ENCODE assay signal across 23 cellular contexts in the genomic region with DNA sequence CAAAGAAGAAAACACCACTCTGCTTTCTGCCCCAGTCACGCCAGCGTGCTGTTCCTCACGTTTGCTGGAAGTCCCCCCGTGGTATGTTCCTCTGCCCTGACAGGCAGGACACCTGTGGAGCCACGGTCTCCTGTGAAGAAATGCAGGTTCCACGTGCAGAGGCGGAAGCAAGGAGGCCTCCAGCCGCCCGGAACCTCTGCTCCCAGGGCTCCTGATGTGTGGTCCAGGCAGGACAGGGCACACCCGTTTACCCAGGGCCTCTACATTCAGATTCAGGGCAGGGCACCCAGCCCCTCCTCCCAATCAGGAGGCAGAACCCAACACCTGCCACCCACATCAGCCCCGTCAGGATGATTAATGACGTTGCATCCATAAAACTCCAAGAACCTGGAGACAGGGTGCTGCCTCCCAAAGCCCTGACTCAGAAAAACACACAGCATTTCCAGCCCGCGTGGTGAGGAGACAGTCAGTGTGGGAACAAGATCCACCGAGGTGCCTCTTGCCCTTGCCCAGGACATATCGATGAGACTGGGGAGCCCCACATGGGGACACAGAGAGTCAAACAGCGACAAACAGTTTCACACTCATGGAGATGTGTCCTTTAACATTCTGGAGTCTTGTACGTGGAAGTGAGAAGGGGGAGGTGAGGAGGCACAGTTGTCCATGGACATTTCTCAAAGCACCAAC.
DNase-seq lines count a peak whose midpoint lies in the region; ATAC-seq and TF ChIP-seq lines count a peak whose summit lies in the region.
"Had no signal": no experiment of that assay in that cellular context is flagged by ENCODE, and none has a peak within 500 bp of the region (broad histone marks: within the 10 kb centered on the region; RNA-seq: fewer than 3 reads in every experiment).

No MANE protein-coding gene starts in this region.

- H3K27ac ChIP-seq in brain microvascular endothelial cell = peak overlapping the region; percentile 94
- H3K27ac ChIP-seq in tibial artery = peak overlapping the region; percentile 82 to 91
- H3K27ac ChIP-seq: pancreas, PC-9 had no signal

- in situ Hi-C loops in brain microvascular endothelial cell (cut with HindIII; ENCODE audit: low pct_ligation_motif_present, low sequenced_read_pairs) = no loop called here

- DNase-seq in NCI-H226 = peak; percentile 51
- DNase-seq in brain microvascular endothelial cell = no peak
- DNase-seq in mucosa of gallbladder (ENCODE audit: low spot score) = peak; percentile 8
- DNase-seq in tibial artery = peak in 1 of 2 donors; percentile 60
- no peak for DNase-seq in NCI-H2171 (lab: John Stamatoyannopoulos, UW)
- no peak for DNase-seq in activated naive CD8-positive, alpha-beta T cell treated with anti-CD3 and anti-CD28 coated beads, Interleukin-2, amount 50 U/mL, for 24 hours
- DNase-seq: activated naive CD8-positive, alpha-beta T cell treated with anti-CD3 and anti-CD28 coated beads for 36 hours; CD4-positive, CD25-positive, alpha-beta regulatory T cell; GDM1; glutamatergic neuron; HCEC 1CT; kidney glomerular epithelial cell; naive thymus-derived CD4-positive, alpha-beta T cell; NCI-H187 treated with DMSO at 0.1 percent for 48 hours; NCI-H2227 treated with DMSO at 0.1 percent for 48 hours; pancreas; right cardiac atrium; SJCRH30; substantia nigra had no signal

- H3K9me3 Mint-ChIP-seq in activated naive CD8-positive, alpha-beta T cell treated with anti-CD3 and anti-CD28 coated beads, Interleukin-2, amount 50 U/mL, for 24 hours = no peaks in the 10 kb centered on the region
- H3K9me3 Mint-ChIP-seq: activated naive CD8-positive, alpha-beta T cell treated with anti-CD3 and anti-CD28 coated beads for 36 hours; memory B cell; T-helper 1 cell treated with Interleukin-12 subunit alpha and Interleukin-12 subunit beta and Interleukin-4 antibody, amounts not matched to agents 30 μg/mL and 1 μg/mL, for 36 hours had no signal

- ATAC-seq in HG03571 (IDR thresholded peaks at IDR 0.05; ENCODE audit: unreplicated experiment) = no peak
- no peak for ATAC-seq in activated naive CD8-positive, alpha-beta T cell treated with anti-CD3 and anti-CD28 coated beads, Interleukin-2, amount 50 U/mL, for 24 hours
- ATAC-seq: naive thymus-derived CD4-positive, alpha-beta T cell; pancreas; right cardiac atrium had no signal

- H3K9me3 ChIP-seq in tibial artery = no peaks in the 10 kb centered on the region
- H3K9me3 ChIP-seq: pancreas, SJCRH30 had no signal

- no peaks in the 10 kb centered on the region for H3K4me1 Mint-ChIP-seq in activated naive CD8-positive, alpha-beta T cell treated with anti-CD3 and anti-CD28 coated beads, Interleukin-2, amount 50 U/mL, for 24 hours
- H3K4me1 Mint-ChIP-seq: activated naive CD8-positive, alpha-beta T cell treated with anti-CD3 and anti-CD28 coated beads for 36 hours; CD4-positive, CD25-positive, alpha-beta regulatory T cell; memory B cell; naive thymus-derived CD4-positive, alpha-beta T cell had no signal

- peaks cover 0 to 89% (median 48%) of the 10 kb centered on the region in 4 donors for H3K4me1 ChIP-seq in tibial artery
- H3K4me1 ChIP-seq: pancreas had no signal

- peaks cover 29% of the 10 kb centered on the region for H3K27me3 Mint-ChIP-seq in activated naive CD8-positive, alpha-beta T cell treated with anti-CD3 and anti-CD28 coated beads, Interleukin-2, amount 50 U/mL, for 24 hours

- H3K4me3 Mint-ChIP-seq in activated naive CD8-positive, alpha-beta T cell treated with anti-CD3 and anti-CD28 coated beads, Interleukin-2, amount 50 U/mL, for 24 hours = no peak overlapping the region
- H3K4me3 Mint-ChIP-seq: activated naive CD8-positive, alpha-beta T cell treated with anti-CD3 and anti-CD28 coated beads for 36 hours; CD4-positive, CD25-positive, alpha-beta regulatory T cell; memory B cell; naive thymus-derived CD4-positive, alpha-beta T cell; T-helper 1 cell treated with Interleukin-12 subunit alpha and Interleukin-12 subunit beta and Interleukin-4 antibody, amounts not matched to agents 30 μg/mL and 1 μg/mL, for 36 hours had no signal

- H3K36me3 Mint-ChIP-seq in activated naive CD8-positive, alpha-beta T cell treated with anti-CD3 and anti-CD28 coated beads, Interleukin-2, amount 50 U/mL, for 24 hours (ENCODE audit: low read depth) = no peaks in the 10 kb centered on the region
- H3K36me3 Mint-ChIP-seq: activated naive CD8-positive, alpha-beta T cell treated with anti-CD3 and anti-CD28 coated beads for 36 hours; CD4-positive, CD25-positive, alpha-beta regulatory T cell; memory B cell; naive thymus-derived CD4-positive, alpha-beta T cell had no signal

- H3K36me3 ChIP-seq in brain microvascular endothelial cell (replicated peaks) (peaks cover 30% of the 10 kb centered on the region), tibial artery (no peaks in the 10 kb centered on the region)
- H3K36me3 ChIP-seq: pancreas, SJCRH30 had no signal

- intact Hi-C loops in tibial artery (cut with DNase I; ENCODE audit: low total_unique reads) = no loop called here

- H3K27me3 ChIP-seq in brain microvascular endothelial cell (replicated peaks) (no peaks in the 10 kb centered on the region), tibial artery (no peaks in the 10 kb centered on the region)
- H3K27me3 ChIP-seq: pancreas, SJCRH30 had no signal

- TF ChIP-seq CTCF in brain microvascular endothelial cell (IDR thresholded peaks at IDR 0.05; ENCODE audit: low read depth, low read length, missing control alignments) (no peak), tibial artery (IDR thresholded peaks at IDR 0.05) (no peak)

- no peak overlapping the region for H3K27ac Mint-ChIP-seq in activated naive CD8-positive, alpha-beta T cell treated with anti-CD3 and anti-CD28 coated beads, Interleukin-2, amount 50 U/mL, for 24 hours
- H3K27ac Mint-ChIP-seq: activated naive CD8-positive, alpha-beta T cell treated with anti-CD3 and anti-CD28 coated beads for 36 hours; CD4-positive, CD25-positive, alpha-beta regulatory T cell; memory B cell; naive thymus-derived CD4-positive, alpha-beta T cell; T-helper 1 cell treated with Interleukin-12 subunit alpha and Interleukin-12 subunit beta and Interleukin-4 antibody, amounts not matched to agents 30 μg/mL and 1 μg/mL, for 36 hours had no signal

- H3K4me3 ChIP-seq in brain microvascular endothelial cell (ENCODE audit: low read depth, low read length) = no peak overlapping the region
- H3K4me3 ChIP-seq in tibial artery = no peak overlapping the region
- H3K4me3 ChIP-seq: pancreas, PC-9, SJCRH30 had no signal

Comparison
In these comparisons a context has a peak if more than half of its experiments do, and no peak if none do; other contexts are left out.
1. DNase-seq: peak in NCI-H226 (single experiment) and mucosa of gallbladder (single experiment); none in brain microvascular endothelial cell (single experiment), NCI-H2171 (single experiment) and activated naive CD8-positive, alpha-beta T cell treated with anti-CD3 and anti-CD28 coated beads, Interleukin-2, amount 50 U/mL, for 24 hours (single experiment).